9 cellular contexts compared by ENCODE assay signal in genomic region chr12:92506460-92506859, GRCh38.
A peak's percentile ranks its signal among the peaks of the same experiment; 100 is the strongest.
DNase-seq lines count a peak whose midpoint lies in the region; ATAC-seq, FAIRE-seq and TF ChIP-seq lines count a peak whose summit lies in the region.
"Had no signal": no experiment of that assay in that cellular context is flagged by ENCODE, and none has a peak within 500 bp of the region (broad histone marks: within the 10 kb centered on the region; RNA-seq: fewer than 3 reads in every experiment).

No MANE protein-coding gene starts in this region.

- no peaks in the 10 kb centered on the region for H4K20me1 ChIP-seq in K562 (replicated peaks; ENCODE audit: control insufficient read depth, insufficient read depth, low read length)

- TF ChIP-seq POLR2A in K562 (conservative IDR thresholded peaks at IDR 0.05) (no peak), uterus (IDR thresholded peaks at IDR 0.05) (no peak)

- no peaks in the 10 kb centered on the region for H3K27me3 ChIP-seq in right atrium auricular region
- no peaks in the 10 kb centered on the region for H3K27me3 ChIP-seq in K562 (ENCODE audit: control insufficient read depth in 2 of 2, insufficient read depth in 2 of 2, low read length in 2 of 2)
- no peaks in the 10 kb centered on the region for H3K27me3 ChIP-seq in mesendoderm (ENCODE audit: insufficient read depth, low read length, poor library complexity)
- H3K27me3 ChIP-seq in uterus: no peaks in the 10 kb centered on the region
- H3K27me3 ChIP-seq in lower lobe of right lung (ENCODE audit: low read depth): no peaks in the 10 kb centered on the region

- H3K79me2 ChIP-seq in K562 (ENCODE audit: control insufficient read depth, insufficient read depth, low read length) (no peaks in the 10 kb centered on the region), mesendoderm (ENCODE audit: control insufficient read depth, insufficient read depth, low read length) (no peaks in the 10 kb centered on the region)

- no peak overlapping the region for H3K4me3 ChIP-seq in right atrium auricular region
- H3K4me3 ChIP-seq in K562: no peak overlapping the region
- no peak overlapping the region for H3K4me3 ChIP-seq in mesendoderm (ENCODE audit: low read length)
- H3K4me3 ChIP-seq in uterus: no peak overlapping the region
- no peak overlapping the region for H3K4me3 ChIP-seq in lower lobe of right lung

- in situ Hi-C loops in K562 (cut with MboI): no loop called here

- CTCF ChIA-PET in K562 (lab: Yijun Ruan, JAX; ENCODE audit: low intra/inter-chr PET ratio): interaction anchor here (0.6 kb wide), 1 partner anchor 920 kb away, joined by 3 read pairs; no protein-coding TSS in a partner anchor

- no peak overlapping the region for H3K18ac ChIP-seq in mesendoderm (ENCODE audit: low read length)

- H3K23ac ChIP-seq in mesendoderm (ENCODE audit: low read length): no peak overlapping the region

- H4K5ac ChIP-seq in mesendoderm (ENCODE audit: low read length): no peak overlapping the region

- ATAC-seq in K562: no peak
- ATAC-seq in lower lobe of right lung: no peak
- ATAC-seq in HG03378 (IDR thresholded peaks at IDR 0.05; ENCODE audit: unreplicated experiment): no peak

- TF ChIP-seq CTCF in right atrium auricular region (IDR thresholded peaks at IDR 0.05): peak in 1 of 2 donors; percentile 24
- TF ChIP-seq CTCF in K562 (IDR thresholded peaks at IDR 0.05 in 2 of 3, conservative IDR thresholded peaks at IDR 0.05 in 1 of 3; ENCODE audit: insufficient read depth in 2 of 3, low read depth in 1 of 3, low read length in 3 of 3): no peak
- TF ChIP-seq CTCF in uterus (IDR thresholded peaks at IDR 0.05): peak in 1 of 4 experiments; percentile 9
- no peak for TF ChIP-seq CTCF in lower lobe of right lung (IDR thresholded peaks at IDR 0.05)

- H3K4me1 ChIP-seq in right atrium auricular region: peaks cover 0 to 49% of the 10 kb centered on the region in 2 donors
- H3K4me1 ChIP-seq in K562 (replicated peaks in 1 of 2; ENCODE audit: control insufficient read depth in 2 of 2, insufficient read depth in 2 of 2, low read length in 2 of 2): no peaks in the 10 kb centered on the region
- no peaks in the 10 kb centered on the region for H3K4me1 ChIP-seq in mesendoderm (ENCODE audit: control insufficient read depth, low read depth, low read length)
- peaks cover 5 to 21% of the 10 kb centered on the region in 2 donors for H3K4me1 ChIP-seq in uterus
- H3K4me1 ChIP-seq in lower lobe of right lung: peaks cover 43% of the 10 kb centered on the region

- no TSS peak for BruUV-seq in K562 (replicated peaks; lab: Mats Ljungman, UMichigan)

- FAIRE-seq in K562 (lab: Jason Lieb, UNC): no peak

- no peak for TF ChIP-seq RAD21 in K562 (CRISPR knock-in tag; conservative IDR thresholded peaks at IDR 0.05 in 1 of 2, IDR thresholded peaks at IDR 0.05 in 1 of 2)

- peak overlapping the region; percentile 51 for H2AFZ ChIP-seq in K562 (ENCODE audit: low read depth, low read length)

- POLR2A ChIA-PET in K562 (lab: Yijun Ruan, JAX): no interaction called here

- H3K9ac ChIP-seq in K562 (ENCODE audit: insufficient read depth in 1 of 2, low read depth in 2 of 2, low read length in 2 of 2) (no peak overlapping the region), mesendoderm (ENCODE audit: low read length) (no peak overlapping the region)

- no peaks in the 10 kb centered on the region for H3K9me1 ChIP-seq in K562 (ENCODE audit: control insufficient read depth, insufficient read depth, low read length)

- H3K27ac ChIP-seq in right atrium auricular region: peak overlapping the region; percentile 81 to 82
- no peak overlapping the region for H3K27ac ChIP-seq in K562 (ENCODE audit: extremely low read depth, low read depth, low read length)
- H3K27ac ChIP-seq in mesendoderm (ENCODE audit: low read depth, low read length): no peak overlapping the region
- peak overlapping the region; percentile 84 to 87 for H3K27ac ChIP-seq in uterus
- no peak overlapping the region for H3K27ac ChIP-seq in lower lobe of right lung

- no peaks in the 10 kb centered on the region for H3K79me1 ChIP-seq in mesendoderm (ENCODE audit: low read length)

- H3K56ac ChIP-seq in mesendoderm (ENCODE audit: low read length): no peak overlapping the region

- H2BK120ac ChIP-seq in mesendoderm (ENCODE audit: low read depth, low read length): no peak overlapping the region

- H2BK15ac ChIP-seq in mesendoderm (replicated peaks; ENCODE audit: low read depth): no peak overlapping the region

- H3K4ac ChIP-seq in mesendoderm (ENCODE audit: low read depth, low read length): no peak overlapping the region

- H3K4me2 ChIP-seq in K562 (ENCODE audit: insufficient read depth, low read length) (no peak overlapping the region), mesendoderm (ENCODE audit: low read length) (no peak overlapping the region)

- no peak overlapping the region for H2AK5ac ChIP-seq in mesendoderm (ENCODE audit: low read length)

- no peak for DNase-seq in right atrium auricular region (ENCODE audit: low spot score)
- DNase-seq in cardiac septum (ENCODE audit: low spot score): no peak
- DNase-seq in K562 (ENCODE audit: extremely low read depth in 1 of 4, low spot score in 3 of 4): no peak
- peak; percentile 35 for DNase-seq in mesendoderm
- DNase-seq in uterus: no peak
- no peak for DNase-seq in lower lobe of right lung
- DNase-seq in SK-N-DZ (ENCODE audit: low spot score): no peak
- DNase-seq: NCI-H187 had no signal

- intact Hi-C loops in cardiac septum (cut with DNase I): no loop called here
- intact Hi-C loops in K562 (cut with micrococcal nuclease): no loop called here
- intact Hi-C loops in uterus (cut with DNase I; ENCODE audit: low total_unique reads): no loop called here
- intact Hi-C loops in lower lobe of right lung (cut with DNase I): no loop called here

- H3K36me3 ChIP-seq in right atrium auricular region (no peaks in the 10 kb centered on the region), K562 (ENCODE audit: control insufficient read depth, insufficient read depth, low read length) (no peaks in the 10 kb centered on the region), mesendoderm (ENCODE audit: control insufficient read depth, insufficient read depth, low read length) (no peaks in the 10 kb centered on the region), uterus (no peaks in the 10 kb centered on the region), lower lobe of right lung (no peaks in the 10 kb centered on the region)

- H4K8ac ChIP-seq in mesendoderm (ENCODE audit: low read depth, low read length): no peak overlapping the region

- no peak for TF ChIP-seq EP300 in K562 (IDR thresholded peaks at IDR 0.05; ENCODE audit: low read length)

- no peaks in the 10 kb centered on the region for H3K9me3 ChIP-seq in right atrium auricular region
- H3K9me3 ChIP-seq in K562 (replicated peaks; ENCODE audit: control insufficient read depth, insufficient read depth, low read depth, low read length): no peaks in the 10 kb centered on the region
- H3K9me3 ChIP-seq in uterus: no peaks in the 10 kb centered on the region
- H3K9me3 ChIP-seq in lower lobe of right lung: no peaks in the 10 kb centered on the region

- H2BK5ac ChIP-seq in mesendoderm (ENCODE audit: low read length): no peak overlapping the region

- 30% methylated on average over 2 of the region's 2 CpGs for WGBS in K562 (ENCODE audit: insufficient coverage, low coverage, missing lambda C conversion rate)
- WGBS in mesendoderm (ENCODE audit: extremely low coverage, insufficient coverage, low lambda C conversion rate): no CpG with 5 or more reads among the region's 2 CpGs

TF ChIP-seq in K562, 482 proteins besides CTCF, POLR2A, EP300 and RAD21 (continues in another document):
- TF ChIP-seq PML (IDR thresholded peaks at IDR 0.05; ENCODE audit: low read length) (no peak), ZNF280A (IDR thresholded peaks at IDR 0.05; ENCODE audit: low read depth, partially characterized antibody) (no peak), ZNF239 (CRISPR knock-in tag; IDR thresholded peaks at IDR 0.05) (no peak), TOE1 (IDR thresholded peaks at IDR 0.05; ENCODE audit: borderline replicate concordance) (no peak), TOE1 (CRISPR knock-in tag; IDR thresholded peaks at IDR 0.05; ENCODE audit: borderline replicate concordance, low read depth) (no peak), ATF2 (CRISPR knock-in tag; IDR thresholded peaks at IDR 0.05) (no peak), USF2 (CRISPR knock-in tag; IDR thresholded peaks at IDR 0.05) (no peak), TRIM24 (IDR thresholded peaks at IDR 0.05) (no peak), GTF2F1 (IDR thresholded peaks at IDR 0.05; ENCODE audit: low read depth, low read length) (no peak), HDAC3 (IDR thresholded peaks at IDR 0.05; ENCODE audit: borderline replicate concordance, partially characterized antibody) (no peak), ZNF707 (CRISPR knock-in tag; conservative IDR thresholded peaks at IDR 0.05) (no peak), PHF21A (IDR thresholded peaks at IDR 0.05; ENCODE audit: borderline replicate concordance, low read depth) (no peak)

Comparison
In these comparisons a context has a peak if more than half of its experiments do, and no peak if none do; other contexts are left out.
1. H3K27ac ChIP-seq: peak in right atrium auricular region (2 of 2) and uterus (2 of 2); none in K562 (single experiment), mesendoderm (single experiment) and lower lobe of right lung (single experiment).